Comparison of ENCODE assay signal across 12 cellular contexts in the genomic region with DNA sequence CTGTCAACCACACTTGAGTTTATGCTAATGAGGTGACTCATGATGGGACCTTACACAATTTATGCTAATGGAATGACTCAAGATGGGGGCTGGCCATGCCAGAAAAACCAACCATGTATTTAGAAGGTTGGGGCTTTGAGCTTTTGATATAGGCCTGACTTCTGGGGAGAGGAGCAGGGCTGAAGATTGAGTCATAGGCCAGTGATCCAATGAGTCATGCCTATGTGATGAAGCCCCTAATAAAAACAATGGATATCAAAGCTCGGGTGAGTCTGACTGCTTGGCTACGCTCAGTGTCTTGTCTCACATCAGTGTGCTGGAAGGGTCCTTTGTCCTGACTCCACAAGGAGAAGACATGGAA. TPM values are rescaled to one million over a fixed set of nuclear protein-coding genes. Genes with fewer than 3 reads are reported as not detected.
A peak's percentile ranks its signal among the peaks of the same experiment; 100 is the strongest.
DNase-seq lines count a peak whose midpoint lies in the region; ATAC-seq and TF ChIP-seq lines count a peak whose summit lies in the region.
"Had no signal": no experiment of that assay in that cellular context is flagged by ENCODE, and none has a peak within 500 bp of the region (broad histone marks: within the 10 kb centered on the region; RNA-seq: fewer than 3 reads in every experiment).

No MANE protein-coding gene starts in this region.

- no peaks in the 10 kb centered on the region for H3K36me3 ChIP-seq in RWPE2 (ENCODE audit: low read depth)

- peak; percentile 77 to 97 for ATAC-seq in activated naive CD4-positive, alpha-beta T cell treated with anti-CD3 and anti-CD28 coated beads, Interleukin-2, amount 50 U/mL, for 72 hours
- ATAC-seq in RWPE2 (ENCODE audit: low read depth) (peak; percentile 27; the same call in 1 of the 3 replicates), HG02798 (IDR thresholded peaks at IDR 0.05; ENCODE audit: poor library complexity, unreplicated experiment) (no peak), HG02763 (IDR thresholded peaks at IDR 0.05; ENCODE audit: unreplicated experiment) (no peak)

- DNase-seq in activated naive CD4-positive, alpha-beta T cell treated with anti-CD3 and anti-CD28 coated beads, Interleukin-2, amount 50 U/mL, for 72 hours (ENCODE audit: low spot score in 2 of 2) = no peak
- DNase-seq in activated naive CD4-positive, alpha-beta T cell treated with anti-CD3 and anti-CD28 coated beads, Interleukin-2, amount 10 ng/mL, durations not matched to agents 7 days and 5 days = no peak
- DNase-seq in RWPE2 (ENCODE audit: low spot score) (no peak), fibroblast of peridontal ligament (ENCODE audit: extremely low read depth) (peak; percentile 14), RPMI8226 (no peak)
- no peak for DNase-seq in activated CD8-positive, alpha-beta memory T cell treated with anti-CD3 and anti-CD28 coated beads, Interleukin-2, amount 50 U/mL, for 48 hours
- DNase-seq: NCI-H2171 treated with DMSO at 0.1 percent for 48 hours had no signal

- H3K4me1 Mint-ChIP-seq in activated naive CD4-positive, alpha-beta T cell treated with anti-CD3 and anti-CD28 coated beads, Interleukin-2, amount 10 ng/mL, durations not matched to agents 7 days and 5 days = no peaks in the 10 kb centered on the region

- TF ChIP-seq CTCF in RWPE2 (IDR thresholded peaks at IDR 0.05; ENCODE audit: poor library complexity, severe bottlenecking) = no peak

- H3K4me3 Mint-ChIP-seq in activated naive CD4-positive, alpha-beta T cell treated with anti-CD3 and anti-CD28 coated beads, Interleukin-2, amount 10 ng/mL, durations not matched to agents 7 days and 5 days = no peak overlapping the region

- no peaks in the 10 kb centered on the region for H3K4me1 ChIP-seq in RWPE2 (ENCODE audit: insufficient read depth, poor library complexity, severe bottlenecking)

- no peak overlapping the region for H3K27ac ChIP-seq in RWPE2 (ENCODE audit: poor library complexity, severe bottlenecking)
- H3K27ac ChIP-seq: C4-2B had no signal

- CTCF ChIA-PET in activated naive CD4-positive, alpha-beta T cell treated with anti-CD3 and anti-CD28 coated beads, Interleukin-2, amount 10 ng/mL, durations not matched to agents 7 days and 5 days (lab: Charles Lee) = interaction anchor here (0.9 kb wide), 1 partner anchor 206 kb away, joined by 3 read pairs; no protein-coding TSS in a partner anchor

- H3K27me3 Mint-ChIP-seq in activated naive CD4-positive, alpha-beta T cell treated with anti-CD3 and anti-CD28 coated beads, Interleukin-2, amount 10 ng/mL, durations not matched to agents 7 days and 5 days = peaks cover 18% of the 10 kb centered on the region

- peaks cover 5% of the 10 kb centered on the region for H3K9me3 ChIP-seq in RWPE2 (ENCODE audit: severe bottlenecking)

- no peak overlapping the region for H3K4me3 ChIP-seq in RWPE2 (ENCODE audit: severe bottlenecking)

- peaks cover 0 to 8% of the 10 kb centered on the region in 2 donors for H3K36me3 Mint-ChIP-seq in activated naive CD4-positive, alpha-beta T cell treated with anti-CD3 and anti-CD28 coated beads, Interleukin-2, amount 50 U/mL, for 72 hours
- no peaks in the 10 kb centered on the region for H3K36me3 Mint-ChIP-seq in activated naive CD4-positive, alpha-beta T cell treated with anti-CD3 and anti-CD28 coated beads, Interleukin-2, amount 10 ng/mL, durations not matched to agents 7 days and 5 days

- H3K9me3 Mint-ChIP-seq in activated naive CD4-positive, alpha-beta T cell treated with anti-CD3 and anti-CD28 coated beads, Interleukin-2, amount 50 U/mL, for 72 hours = peaks cover 0 to 5% of the 10 kb centered on the region in 2 donors
- peaks cover 2% of the 10 kb centered on the region for H3K9me3 Mint-ChIP-seq in activated naive CD4-positive, alpha-beta T cell treated with anti-CD3 and anti-CD28 coated beads, Interleukin-2, amount 10 ng/mL, durations not matched to agents 7 days and 5 days

- H3K27me3 ChIP-seq in RWPE2 (ENCODE audit: insufficient read depth, poor library complexity, severe bottlenecking) = no peaks in the 10 kb centered on the region

- H3K27ac Mint-ChIP-seq in activated naive CD4-positive, alpha-beta T cell treated with anti-CD3 and anti-CD28 coated beads, Interleukin-2, amount 50 U/mL, for 72 hours = no peak overlapping the region
- no peak overlapping the region for H3K27ac Mint-ChIP-seq in activated naive CD4-positive, alpha-beta T cell treated with anti-CD3 and anti-CD28 coated beads, Interleukin-2, amount 10 ng/mL, durations not matched to agents 7 days and 5 days

RNA-seq across cellular contexts. Expression of gene MFSD6L, which starts 7.3 kb away (rescaled TPM):
- under 1 TPM; 0.16 to 0.62 TPM for total RNA-seq in activated naive CD4-positive, alpha-beta T cell treated with anti-CD3 and anti-CD28 coated beads, Interleukin-2, amount 50 U/mL, for 72 hours

RNA-seq across cellular contexts. Expression of gene SPDYE4, which starts 33.5 kb away (rescaled TPM):
- total RNA-seq in activated naive CD4-positive, alpha-beta T cell treated with anti-CD3 and anti-CD28 coated beads, Interleukin-2, amount 50 U/mL, for 72 hours = not detected
- total RNA-seq: mononuclear cell, skeletal muscle tissue had no signal

RNA-seq across cellular contexts. Expression of gene CCDC42, which starts 47.3 kb away (rescaled TPM):
- not detected for total RNA-seq in activated naive CD4-positive, alpha-beta T cell treated with anti-CD3 and anti-CD28 coated beads, Interleukin-2, amount 50 U/mL, for 72 hours
- total RNA-seq: mononuclear cell, skeletal muscle tissue had no signal

Comparison
In these comparisons a context has a peak if more than half of its experiments do, and no peak if none do; other contexts are left out.
1. ATAC-seq: peak in activated naive CD4-positive, alpha-beta T cell treated with anti-CD3 and anti-CD28 coated beads, Interleukin-2, amount 50 U/mL, for 72 hours (2 of 2) and RWPE2 (single experiment); none in HG02798 (single experiment) and HG02763 (single experiment).